ENCODE assay signal across 8 cellular contexts in genomic region chr1:248862695-248863010, GRCh38. TPM values are rescaled to one million over a fixed set of nuclear protein-coding genes. Genes with fewer than 3 reads are reported as not detected.
DNase-seq lines count a peak whose midpoint lies in the region; TF ChIP-seq lines count a peak whose summit lies in the region.

No MANE protein-coding gene starts in this region.

- H2BK15ac ChIP-seq in H9 (ENCODE audit: low read depth, low read length), result no peak overlapping the region

- peaks cover 0 to 2% of the 10 kb centered on the region in 2 experiments; a peak in 2 of 5 replicates for H3K9me3 Mint-ChIP-seq in H9

- H3K36me3 ChIP-seq in OCI-LY3 (replicated peaks; ENCODE audit: low read depth, low read length) (no peaks in the 10 kb centered on the region), fibroblast of lung (ENCODE audit: control insufficient read depth, insufficient read depth, low read length) (no peaks in the 10 kb centered on the region)

- H2BK12ac ChIP-seq in H9 (ENCODE audit: insufficient read length, low read depth, low read length), result no peak overlapping the region

- peaks cover 53% of the 10 kb centered on the region for H3K27me3 Mint-ChIP-seq in H9 (ENCODE audit: low read depth)

- no peak overlapping the region for H3K56ac ChIP-seq in H9 (ENCODE audit: insufficient read length, low read depth, low read length)

- H3K4me1 Mint-ChIP-seq in H9, result peaks cover 19 to 23% of the 10 kb centered on the region in 2 experiments

- no peak overlapping the region for H2BK20ac ChIP-seq in H9 (ENCODE audit: low read depth, low read length, poor library complexity, severe bottlenecking)

- H3K36me3 Mint-ChIP-seq in H9 (ENCODE audit: insufficient read depth in 1 of 3, low read depth in 3 of 3), result peaks cover 0 to 2% (median 0%) of the 10 kb centered on the region in 3 experiments; a peak in 1 of 7 replicates

- no peaks in the 10 kb centered on the region for H3K79me1 ChIP-seq in H9 (ENCODE audit: insufficient read depth, low read depth, low read length, poor library complexity, severe bottlenecking)

- H3K9me3 ChIP-seq in H9 (ENCODE audit: control insufficient read depth, low read depth, low read length) (no peaks in the 10 kb centered on the region), OCI-LY3 (ENCODE audit: insufficient read depth, low read length) (no peaks in the 10 kb centered on the region), fibroblast of lung (ENCODE audit: control insufficient read depth, insufficient read depth, low read depth, low read length) (no peaks in the 10 kb centered on the region)

- H3K27ac Mint-ChIP-seq in H9, result no peak overlapping the region

- H3K4me2 ChIP-seq in H9 (ENCODE audit: insufficient read depth, insufficient read length, low read length) (peak overlapping the region; percentile 91), OCI-LY3 (ENCODE audit: low read length) (peak overlapping the region; percentile 92), fibroblast of lung (ENCODE audit: extremely low read depth, insufficient read depth, low read length) (peak overlapping the region; percentile 73)

- peaks cover 22% of the 10 kb centered on the region for H3K23me2 ChIP-seq in H9 (ENCODE audit: insufficient read length, low read depth, low read length, poor library complexity, severe bottlenecking)

- H3K27ac ChIP-seq in H9 (ENCODE audit: insufficient read length, low read depth, low read length) (no peak overlapping the region), OCI-LY3 (ENCODE audit: low read length) (no peak overlapping the region), fibroblast of lung (ENCODE audit: insufficient read depth, low read length) (no peak overlapping the region), skin epidermis (peak overlapping the region in 18 of 21 experiments; percentile 35 to 86 (median 74))

- WGBS in H9 (ENCODE audit: extremely low coverage, insufficient read length, low lambda C conversion rate), result no CpG with 5 or more reads among the region's 4 CpGs

- no peak overlapping the region for H2AK5ac ChIP-seq in H9 (ENCODE audit: insufficient read length, low read length)

- H3K9ac ChIP-seq in H9 (ENCODE audit: extremely low read depth, insufficient read length, low read length) (peak overlapping the region; percentile 39), OCI-LY3 (ENCODE audit: low read length) (peak overlapping the region; percentile 67), fibroblast of lung (ENCODE audit: insufficient read depth, low read length) (no peak overlapping the region)

- H4K8ac ChIP-seq in H9 (replicated peaks; ENCODE audit: insufficient read length, low read depth, low read length), result no peak overlapping the region

- H4K91ac ChIP-seq in H9 (ENCODE audit: insufficient read length, low read depth, low read length), result no peak overlapping the region

- peak overlapping the region; percentile 73 for H3K4me3 ChIP-seq in GM12865 (ENCODE audit: low read depth, low read length)
- H3K4me3 ChIP-seq in OCI-LY3 (ENCODE audit: low read length), result peak overlapping the region; percentile 84
- peak overlapping the region; percentile 15 to 66 (median 48) for H3K4me3 ChIP-seq in fibroblast of lung (replicated peaks in 1 of 4; ENCODE audit: control extremely low read depth in 1 of 4, insufficient read depth in 1 of 4, low read depth in 3 of 4, low read length in 4 of 4)
- peak overlapping the region; percentile 39 to 59 (median 51) for H3K4me3 ChIP-seq in skin epidermis

- H3K4me1 ChIP-seq in H9 (ENCODE audit: insufficient read depth, low read length), result no peaks in the 10 kb centered on the region
- H3K4me1 ChIP-seq in OCI-LY3 (ENCODE audit: low read length), result peaks cover 19% of the 10 kb centered on the region
- H3K4me1 ChIP-seq in fibroblast of lung (ENCODE audit: control insufficient read depth, extremely low read depth, insufficient read depth, low read length), result peaks cover 6% of the 10 kb centered on the region

- H3K23ac ChIP-seq in H9 (ENCODE audit: insufficient read length, low read depth, low read length), result no peak overlapping the region

- no peak overlapping the region for H2BK5ac ChIP-seq in H9 (ENCODE audit: insufficient read length, low read length)

- TF ChIP-seq CTCF in GM12865 (IDR thresholded peaks at IDR 0.05; ENCODE audit: insufficient read depth, low read depth, low read length, missing control alignments) (no peak), H9 (conservative IDR thresholded peaks at IDR 0.05) (no peak), OCI-LY3 (IDR thresholded peaks at IDR 0.05; ENCODE audit: low read depth, low read length) (no peak), fibroblast of lung (conservative IDR thresholded peaks at IDR 0.05 in 1 of 2, IDR thresholded peaks at IDR 0.05 in 1 of 2; ENCODE audit: low read depth in 1 of 2, low read length in 2 of 2) (no peak)

- no peak overlapping the region for H3T11ph ChIP-seq in H9 (ENCODE audit: low read length)

- H2AFZ ChIP-seq in H9 (ENCODE audit: low read length), result no peak overlapping the region
- H2AFZ ChIP-seq in OCI-LY3 (ENCODE audit: low read depth, low read length), result peak overlapping the region; percentile 79
- H2AFZ ChIP-seq in fibroblast of lung (ENCODE audit: low read length), result peak overlapping the region; percentile 58

- H3K4me3 Mint-ChIP-seq in H9, result peak overlapping the region; percentile 74 to 78

- no peaks in the 10 kb centered on the region; the same call in 1 of the 2 replicates for H3K27me3 ChIP-seq in H9 (ENCODE audit: insufficient read depth, low read length)
- peaks cover 6% of the 10 kb centered on the region; the same call in 1 of the 2 replicates for H3K27me3 ChIP-seq in OCI-LY3 (ENCODE audit: low read depth, low read length)
- H3K27me3 ChIP-seq in fibroblast of lung (ENCODE audit: control insufficient read depth, insufficient read depth, low read length), result no peaks in the 10 kb centered on the region

- no peaks in the 10 kb centered on the region for H3K79me2 ChIP-seq in H9 (ENCODE audit: insufficient read depth, low read length)
- H3K79me2 ChIP-seq in OCI-LY3 (ENCODE audit: low read length), result peaks cover 9% of the 10 kb centered on the region
- H3K79me2 ChIP-seq in fibroblast of lung (ENCODE audit: control insufficient read depth, insufficient read depth, low read length), result peaks cover 8% of the 10 kb centered on the region

- no peak overlapping the region for H3K4ac ChIP-seq in H9 (ENCODE audit: low read depth, low read length)

- no peaks in the 10 kb centered on the region for H4K20me1 ChIP-seq in H9 (ENCODE audit: control insufficient read depth, insufficient read depth, insufficient read length)
- H4K20me1 ChIP-seq in OCI-LY3 (ENCODE audit: insufficient read depth, low read length), result no peaks in the 10 kb centered on the region
- no peaks in the 10 kb centered on the region for H4K20me1 ChIP-seq in fibroblast of lung (ENCODE audit: control insufficient read depth, extremely low read depth, insufficient read depth, low read length)

- peak overlapping the region; percentile 68 for H3K18ac ChIP-seq in H9 (ENCODE audit: insufficient read length, low read depth, low read length)

- H3K14ac ChIP-seq in H9 (ENCODE audit: insufficient read depth, low read length), result peak overlapping the region; percentile 66; the same call in 1 of the 2 replicates

- DNase-seq in GM12865 (ENCODE audit: low read depth) (no peak), H9 (no peak), fibroblast of lung (ENCODE audit: low read depth in 2 of 2) (no peak), NCI-H2196 (lab: John Stamatoyannopoulos, UW; ENCODE audit: unreplicated experiment) (no peak)
- DNase-seq in stimulated activated CD4-positive, alpha-beta T cell treated with anti-CD3 and anti-CD28 coated beads, Interleukin-1b, Interleukin-23, amount 100 ng/mL, for 48 hours, result no peak
- DNase-seq in activated CD4-positive, CD25-positive, alpha-beta regulatory T cell (lab: John Stamatoyannopoulos, UW), result no peak

- H2BK120ac ChIP-seq in H9 (ENCODE audit: low read depth, low read length, poor library complexity, severe bottlenecking), result no peak overlapping the region

- no peak overlapping the region for H4K5ac ChIP-seq in H9 (ENCODE audit: insufficient read length, low read depth, low read length)

RNA-seq across cellular contexts. Expression of gene ZNF692, which starts 3.8 kb away (rescaled TPM):
- 40.0 and 40.1 TPM in 2 replicates for total RNA-seq in H9 (2021)
- 16.2 and 16.7 TPM in 2 replicates for total RNA-seq in fibroblast of lung
- 7.6 and 9.3 TPM in 2 replicates for polyA plus RNA-seq in fibroblast of lung
- polyA plus RNA-seq in fibroblast of lung (2012), result 7.5 and 10.6 TPM in 2 replicates
- 2.8 and 9.0 TPM in 2 replicates for polyA minus RNA-seq in fibroblast of lung (ENCODE audit: low replicate concordance)

RNA-seq across cellular contexts. Expression of gene ZNF672, which starts 24.6 kb away (rescaled TPM):
- total RNA-seq in H9 (2021) (28.5 and 29.4 TPM in 2 replicates), fibroblast of lung (11.6 and 15.5 TPM in 2 replicates)
- 10.3 and 13.8 TPM in 2 replicates for polyA plus RNA-seq in fibroblast of lung
- polyA plus RNA-seq in fibroblast of lung (2012), result 8.4 and 11.0 TPM in 2 replicates
- polyA minus RNA-seq in fibroblast of lung (ENCODE audit: low replicate concordance), result 25.9 and 49.4 TPM in 2 replicates

RNA-seq across cellular contexts. Expression of gene SH3BP5L, which starts 36.9 kb away (rescaled TPM):
- total RNA-seq in H9 (2021), result 27.6 and 28.8 TPM in 2 replicates
- 19.8 and 20.3 TPM in 2 replicates for total RNA-seq in fibroblast of lung
- 17.5 and 17.9 TPM in 2 replicates for polyA plus RNA-seq in fibroblast of lung
- 20.3 and 22.0 TPM in 2 replicates for polyA plus RNA-seq in fibroblast of lung (2012)
- 21.1 and 22.9 TPM in 2 replicates for polyA minus RNA-seq in fibroblast of lung (ENCODE audit: low replicate concordance)

RNA-seq across cellular contexts. Expression of gene PGBD2, which starts 43.4 kb away (rescaled TPM):
- total RNA-seq in H9 (2021) (10.4 and 10.6 TPM in 2 replicates), fibroblast of lung (7.1 and 8.2 TPM in 2 replicates)
- polyA plus RNA-seq in fibroblast of lung, result 3.9 and 4.0 TPM in 2 replicates
- 1.9 and 2.2 TPM in 2 replicates for polyA plus RNA-seq in fibroblast of lung (2012)
- polyA minus RNA-seq in fibroblast of lung (ENCODE audit: low replicate concordance), result 0.96 and 2.0 TPM in 2 replicates

Comparison
In these comparisons a context has a peak if more than half of its experiments do, and no peak if none do; other contexts are left out.
1. H3K27ac ChIP-seq: peak in skin epidermis (18 of 21); none in H9 (single experiment), OCI-LY3 (single experiment) and fibroblast of lung (single experiment).
2. Peak in every context shown above with its lines, with median percentiles within 50 percentile points of each other: H3K4me3 ChIP-seq and H3K4me2 ChIP-seq.